16 cellular contexts compared by ENCODE assay signal in the genomic region with DNA sequence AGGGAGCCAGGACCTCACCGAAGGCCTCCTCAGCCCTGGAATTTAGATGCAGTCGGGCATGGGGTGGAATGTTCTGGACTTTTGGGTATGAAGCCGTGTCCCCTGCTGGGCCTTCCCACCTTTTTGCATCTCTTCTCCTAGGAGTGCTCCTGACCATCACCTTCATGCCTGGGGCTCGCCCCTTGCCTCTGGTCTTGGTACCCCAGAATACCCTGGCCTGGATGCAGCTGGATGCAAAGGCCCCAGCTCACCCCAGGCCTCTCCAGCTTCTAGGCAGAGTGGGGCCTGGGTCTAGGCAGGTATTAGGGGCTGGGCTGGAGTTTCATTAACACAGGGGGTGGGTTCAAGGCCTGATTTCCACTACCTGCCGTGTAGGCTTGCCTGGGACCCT. TPM values are rescaled to one million over a fixed set of nuclear protein-coding genes. Genes with fewer than 3 reads are reported as not detected.
DNase-seq lines count a peak whose midpoint lies in the region; ATAC-seq and TF ChIP-seq lines count a peak whose summit lies in the region.
"Had no signal": no experiment of that assay in that cellular context is flagged by ENCODE, and none has a peak within 500 bp of the region (broad histone marks: within the 10 kb centered on the region; RNA-seq: fewer than 3 reads in every experiment).

No MANE protein-coding gene starts in this region.

- intact Hi-C loops in natural killer cell (cut with micrococcal nuclease), result no loop called here

- H3K4me3 Mint-ChIP-seq in activated CD8-positive, alpha-beta memory T cell treated with anti-CD3 and anti-CD28 coated beads, Interleukin-2, amount 10 ng/mL, durations not matched to agents 7 days and 5 days, result no peak overlapping the region
- no peak overlapping the region for H3K4me3 Mint-ChIP-seq in natural killer cell
- H3K4me3 Mint-ChIP-seq: activated CD8-positive, alpha-beta T cell treated with anti-CD3 and anti-CD28 coated beads, Interleukin-2, amount 10 ng/mL, durations not matched to agents 7 days and 5 days; activated naive CD4-positive, alpha-beta T cell treated with anti-CD3 and anti-CD28 coated beads, Interleukin-2, amount 50 U/mL, for 24 hours; stimulated activated naive CD8-positive, alpha-beta T cell treated with anti-CD3 and anti-CD28 coated beads, Interleukin-15, Interleukin-2, amounts not matched to agents 100 ng/mL and 50 ng/mL, for 24 hours had no signal

- no peaks in the 10 kb centered on the region for H3K27me3 Mint-ChIP-seq in activated CD8-positive, alpha-beta memory T cell treated with anti-CD3 and anti-CD28 coated beads, Interleukin-2, amount 10 ng/mL, durations not matched to agents 7 days and 5 days
- no peaks in the 10 kb centered on the region for H3K27me3 Mint-ChIP-seq in natural killer cell (ENCODE audit: low read depth in 2 of 2)
- H3K27me3 Mint-ChIP-seq: activated naive CD4-positive, alpha-beta T cell treated with anti-CD3 and anti-CD28 coated beads, Interleukin-2, amount 50 U/mL, for 24 hours; stimulated activated naive CD8-positive, alpha-beta T cell treated with anti-CD3 and anti-CD28 coated beads, Interleukin-15, Interleukin-2, amounts not matched to agents 100 ng/mL and 50 ng/mL, for 24 hours had no signal

- no peaks in the 10 kb centered on the region for H3K4me1 Mint-ChIP-seq in activated CD8-positive, alpha-beta memory T cell treated with anti-CD3 and anti-CD28 coated beads, Interleukin-2, amount 10 ng/mL, durations not matched to agents 7 days and 5 days
- H3K4me1 Mint-ChIP-seq in natural killer cell, result no peaks in the 10 kb centered on the region
- H3K4me1 Mint-ChIP-seq: activated naive CD4-positive, alpha-beta T cell treated with anti-CD3 and anti-CD28 coated beads, Interleukin-2, amount 50 U/mL, for 24 hours had no signal

- CTCF ChIA-PET in activated CD8-positive, alpha-beta memory T cell treated with anti-CD3 and anti-CD28 coated beads, Interleukin-2, amount 10 ng/mL, durations not matched to agents 7 days and 5 days (lab: Charles Lee), result no interaction called here

- no peak overlapping the region for H3K27ac Mint-ChIP-seq in activated CD8-positive, alpha-beta memory T cell treated with anti-CD3 and anti-CD28 coated beads, Interleukin-2, amount 10 ng/mL, durations not matched to agents 7 days and 5 days
- H3K27ac Mint-ChIP-seq in natural killer cell, result no peak overlapping the region
- H3K27ac Mint-ChIP-seq: activated CD8-positive, alpha-beta T cell treated with anti-CD3 and anti-CD28 coated beads, Interleukin-2, amount 10 ng/mL, durations not matched to agents 7 days and 5 days; activated naive CD4-positive, alpha-beta T cell treated with anti-CD3 and anti-CD28 coated beads, Interleukin-2, amount 50 U/mL, for 24 hours; stimulated activated naive CD8-positive, alpha-beta T cell treated with anti-CD3 and anti-CD28 coated beads, Interleukin-15, Interleukin-2, amounts not matched to agents 100 ng/mL and 50 ng/mL, for 24 hours had no signal

- H3K27me3 ChIP-seq in thoracic aorta (replicated peaks; ENCODE audit: insufficient read depth), result no peaks in the 10 kb centered on the region

- H3K4me3 ChIP-seq in thoracic aorta, result peak overlapping the region; percentile 24

- peaks cover 44% of the 10 kb centered on the region for H3K36me3 ChIP-seq in thoracic aorta

- DNase-seq in activated CD8-positive, alpha-beta memory T cell treated with anti-CD3 and anti-CD28 coated beads, Interleukin-2, amount 50 U/mL, for 4 hours, result peak; percentile 1
- DNase-seq in activated CD8-positive, alpha-beta memory T cell treated with anti-CD3 and anti-CD28 coated beads, Interleukin-2, amount 10 ng/mL, durations not matched to agents 7 days and 5 days, result no peak
- DNase-seq in ecto neural progenitor cell (ENCODE audit: low spot score) (peak; percentile 37), natural killer cell (peak; percentile 9), thoracic aorta (ENCODE audit: low spot score) (peak; percentile 1), NCI-H69 (lab: John Stamatoyannopoulos, UW) (no peak), hepatic stellate cell (ENCODE audit: low spot score) (no peak)
- DNase-seq: activated CD8-positive, alpha-beta T cell treated with anti-CD3 and anti-CD28 coated beads, Interleukin-2, amount 10 ng/mL, durations not matched to agents 7 days and 5 days; HCEC 1CT; NCI-H1694; NCI-H748 treated with DMSO at 0.1 percent for 48 hours; SHP77 had no signal

- no peaks in the 10 kb centered on the region for H3K9me3 ChIP-seq in thoracic aorta

- no peak for ATAC-seq in activated CD8-positive, alpha-beta memory T cell treated with anti-CD3 and anti-CD28 coated beads, Interleukin-2, amount 10 ng/mL, durations not matched to agents 7 days and 5 days
- no peak for ATAC-seq in natural killer cell
- no peak for ATAC-seq in thoracic aorta (ENCODE audit: insufficient number of reproducible peaks, low FRiP score, low read depth)
- no peak for ATAC-seq in GM21723 (IDR thresholded peaks at IDR 0.05; ENCODE audit: unreplicated experiment)
- ATAC-seq: activated CD8-positive, alpha-beta T cell treated with anti-CD3 and anti-CD28 coated beads, Interleukin-2, amount 10 ng/mL, durations not matched to agents 7 days and 5 days had no signal

- no peaks in the 10 kb centered on the region for H3K36me3 Mint-ChIP-seq in activated CD8-positive, alpha-beta memory T cell treated with anti-CD3 and anti-CD28 coated beads, Interleukin-2, amount 10 ng/mL, durations not matched to agents 7 days and 5 days
- no peaks in the 10 kb centered on the region for H3K36me3 Mint-ChIP-seq in natural killer cell
- H3K36me3 Mint-ChIP-seq: activated naive CD4-positive, alpha-beta T cell treated with anti-CD3 and anti-CD28 coated beads, Interleukin-2, amount 50 U/mL, for 24 hours had no signal

- no peak for TF ChIP-seq CTCF in natural killer cell (IDR thresholded peaks at IDR 0.05)
- TF ChIP-seq CTCF in thoracic aorta (IDR thresholded peaks at IDR 0.05), result no peak

- peak overlapping the region; percentile 89 to 98 for H3K27ac ChIP-seq in thoracic aorta

- H3K9me3 Mint-ChIP-seq in activated CD8-positive, alpha-beta memory T cell treated with anti-CD3 and anti-CD28 coated beads, Interleukin-2, amount 10 ng/mL, durations not matched to agents 7 days and 5 days (ENCODE audit: low read depth), result no peaks in the 10 kb centered on the region
- H3K9me3 Mint-ChIP-seq in natural killer cell, result no peaks in the 10 kb centered on the region
- H3K9me3 Mint-ChIP-seq: activated naive CD4-positive, alpha-beta T cell treated with anti-CD3 and anti-CD28 coated beads, Interleukin-2, amount 50 U/mL, for 24 hours; stimulated activated naive CD8-positive, alpha-beta T cell treated with anti-CD3 and anti-CD28 coated beads, Interleukin-15, Interleukin-2, amounts not matched to agents 100 ng/mL and 50 ng/mL, for 24 hours had no signal

- peaks cover 37 to 68% of the 10 kb centered on the region in 2 donors for H3K4me1 ChIP-seq in thoracic aorta (ENCODE audit: control insufficient read depth in 1 of 2, low read depth in 2 of 2)

RNA-seq across cellular contexts. Expression of gene AQP1, which starts 9.9 kb away (rescaled TPM):
- total RNA-seq in activated CD8-positive, alpha-beta memory T cell treated with anti-CD3 and anti-CD28 coated beads, Interleukin-2, amount 10 ng/mL, durations not matched to agents 7 days and 5 days, result under 1 TPM in 1 of 2 experiments, not detected in 1; 0.15 TPM
- 1 to 10 TPM in 1 of 3 donors, under 1 TPM in 1, not detected in 1; 0.50 to 1.4 TPM for total RNA-seq in natural killer cell
- total RNA-seq in thoracic aorta, result 1,000 to 10,000 TPM; 1,262 to 1,768 TPM

RNA-seq across cellular contexts. Expression of gene GHRHR, which starts 42.2 kb away (rescaled TPM):
- not detected for total RNA-seq in activated CD8-positive, alpha-beta memory T cell treated with anti-CD3 and anti-CD28 coated beads, Interleukin-2, amount 10 ng/mL, durations not matched to agents 7 days and 5 days
- total RNA-seq in natural killer cell (not detected), thoracic aorta (not detected)
- total RNA-seq: A172; activated CD8-positive, alpha-beta T cell treated with anti-CD3 and anti-CD28 coated beads, Interleukin-2, amount 10 ng/mL, durations not matched to agents 7 days and 5 days had no signal

Comparison
In these comparisons a context has a peak if more than half of its experiments do, and no peak if none do; other contexts are left out.
1. DNase-seq: peak in activated CD8-positive, alpha-beta memory T cell treated with anti-CD3 and anti-CD28 coated beads, Interleukin-2, amount 50 U/mL, for 4 hours (single experiment), ecto neural progenitor cell (single experiment), natural killer cell (single experiment) and thoracic aorta (single experiment); none in activated CD8-positive, alpha-beta memory T cell treated with anti-CD3 and anti-CD28 coated beads, Interleukin-2, amount 10 ng/mL, durations not matched to agents 7 days and 5 days (single experiment), NCI-H69 (single experiment) and hepatic stellate cell (single experiment).
2. RNA of gene AQP1, which starts 9.9 kb away (total RNA-seq): 1,262 to 1,768 TPM in thoracic aorta; 0.50 to 1.4 TPM in natural killer cell and 0.15 TPM in activated CD8-positive, alpha-beta memory T cell treated with anti-CD3 and anti-CD28 coated beads, Interleukin-2, amount 10 ng/mL, durations not matched to agents 7 days and 5 days; every median in the first group is over 100 times any median in the second.